1 cellular context compared by ENCODE assay signal in the genomic region with DNA sequence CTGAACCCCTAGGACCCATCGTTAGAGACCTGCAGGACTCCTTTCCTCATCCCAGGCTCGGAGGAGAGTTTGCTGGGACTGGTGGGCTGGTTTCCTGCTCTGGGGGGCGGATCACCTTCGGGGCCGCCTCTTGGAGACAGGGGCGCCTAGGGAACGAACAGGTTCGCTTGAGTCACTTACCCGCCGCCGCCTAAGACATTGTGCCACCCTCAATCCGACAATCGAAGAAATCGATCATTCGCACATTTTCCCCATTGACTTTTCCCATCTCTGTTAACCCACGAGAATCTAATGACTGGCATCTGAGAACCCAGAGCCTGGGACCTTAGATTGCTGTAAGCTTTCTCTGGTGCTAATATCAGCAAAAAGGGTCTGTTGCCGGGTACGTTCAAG.
TF ChIP-seq lines count a peak whose summit lies in the region.

No MANE protein-coding gene starts in this region.

TF ChIP-seq in GM23338, 12 proteins besides CTCF, POLR2A, EP300 and RAD21 (continued from another document):
- TF ChIP-seq STAT1 (IDR thresholded peaks at IDR 0.05; ENCODE audit: unreplicated experiment) (no peak), EZH2phosphoT487 (IDR thresholded peaks at IDR 0.05; ENCODE audit: unreplicated experiment) (no peak)
- TF ChIP-seq, protein P1, sequence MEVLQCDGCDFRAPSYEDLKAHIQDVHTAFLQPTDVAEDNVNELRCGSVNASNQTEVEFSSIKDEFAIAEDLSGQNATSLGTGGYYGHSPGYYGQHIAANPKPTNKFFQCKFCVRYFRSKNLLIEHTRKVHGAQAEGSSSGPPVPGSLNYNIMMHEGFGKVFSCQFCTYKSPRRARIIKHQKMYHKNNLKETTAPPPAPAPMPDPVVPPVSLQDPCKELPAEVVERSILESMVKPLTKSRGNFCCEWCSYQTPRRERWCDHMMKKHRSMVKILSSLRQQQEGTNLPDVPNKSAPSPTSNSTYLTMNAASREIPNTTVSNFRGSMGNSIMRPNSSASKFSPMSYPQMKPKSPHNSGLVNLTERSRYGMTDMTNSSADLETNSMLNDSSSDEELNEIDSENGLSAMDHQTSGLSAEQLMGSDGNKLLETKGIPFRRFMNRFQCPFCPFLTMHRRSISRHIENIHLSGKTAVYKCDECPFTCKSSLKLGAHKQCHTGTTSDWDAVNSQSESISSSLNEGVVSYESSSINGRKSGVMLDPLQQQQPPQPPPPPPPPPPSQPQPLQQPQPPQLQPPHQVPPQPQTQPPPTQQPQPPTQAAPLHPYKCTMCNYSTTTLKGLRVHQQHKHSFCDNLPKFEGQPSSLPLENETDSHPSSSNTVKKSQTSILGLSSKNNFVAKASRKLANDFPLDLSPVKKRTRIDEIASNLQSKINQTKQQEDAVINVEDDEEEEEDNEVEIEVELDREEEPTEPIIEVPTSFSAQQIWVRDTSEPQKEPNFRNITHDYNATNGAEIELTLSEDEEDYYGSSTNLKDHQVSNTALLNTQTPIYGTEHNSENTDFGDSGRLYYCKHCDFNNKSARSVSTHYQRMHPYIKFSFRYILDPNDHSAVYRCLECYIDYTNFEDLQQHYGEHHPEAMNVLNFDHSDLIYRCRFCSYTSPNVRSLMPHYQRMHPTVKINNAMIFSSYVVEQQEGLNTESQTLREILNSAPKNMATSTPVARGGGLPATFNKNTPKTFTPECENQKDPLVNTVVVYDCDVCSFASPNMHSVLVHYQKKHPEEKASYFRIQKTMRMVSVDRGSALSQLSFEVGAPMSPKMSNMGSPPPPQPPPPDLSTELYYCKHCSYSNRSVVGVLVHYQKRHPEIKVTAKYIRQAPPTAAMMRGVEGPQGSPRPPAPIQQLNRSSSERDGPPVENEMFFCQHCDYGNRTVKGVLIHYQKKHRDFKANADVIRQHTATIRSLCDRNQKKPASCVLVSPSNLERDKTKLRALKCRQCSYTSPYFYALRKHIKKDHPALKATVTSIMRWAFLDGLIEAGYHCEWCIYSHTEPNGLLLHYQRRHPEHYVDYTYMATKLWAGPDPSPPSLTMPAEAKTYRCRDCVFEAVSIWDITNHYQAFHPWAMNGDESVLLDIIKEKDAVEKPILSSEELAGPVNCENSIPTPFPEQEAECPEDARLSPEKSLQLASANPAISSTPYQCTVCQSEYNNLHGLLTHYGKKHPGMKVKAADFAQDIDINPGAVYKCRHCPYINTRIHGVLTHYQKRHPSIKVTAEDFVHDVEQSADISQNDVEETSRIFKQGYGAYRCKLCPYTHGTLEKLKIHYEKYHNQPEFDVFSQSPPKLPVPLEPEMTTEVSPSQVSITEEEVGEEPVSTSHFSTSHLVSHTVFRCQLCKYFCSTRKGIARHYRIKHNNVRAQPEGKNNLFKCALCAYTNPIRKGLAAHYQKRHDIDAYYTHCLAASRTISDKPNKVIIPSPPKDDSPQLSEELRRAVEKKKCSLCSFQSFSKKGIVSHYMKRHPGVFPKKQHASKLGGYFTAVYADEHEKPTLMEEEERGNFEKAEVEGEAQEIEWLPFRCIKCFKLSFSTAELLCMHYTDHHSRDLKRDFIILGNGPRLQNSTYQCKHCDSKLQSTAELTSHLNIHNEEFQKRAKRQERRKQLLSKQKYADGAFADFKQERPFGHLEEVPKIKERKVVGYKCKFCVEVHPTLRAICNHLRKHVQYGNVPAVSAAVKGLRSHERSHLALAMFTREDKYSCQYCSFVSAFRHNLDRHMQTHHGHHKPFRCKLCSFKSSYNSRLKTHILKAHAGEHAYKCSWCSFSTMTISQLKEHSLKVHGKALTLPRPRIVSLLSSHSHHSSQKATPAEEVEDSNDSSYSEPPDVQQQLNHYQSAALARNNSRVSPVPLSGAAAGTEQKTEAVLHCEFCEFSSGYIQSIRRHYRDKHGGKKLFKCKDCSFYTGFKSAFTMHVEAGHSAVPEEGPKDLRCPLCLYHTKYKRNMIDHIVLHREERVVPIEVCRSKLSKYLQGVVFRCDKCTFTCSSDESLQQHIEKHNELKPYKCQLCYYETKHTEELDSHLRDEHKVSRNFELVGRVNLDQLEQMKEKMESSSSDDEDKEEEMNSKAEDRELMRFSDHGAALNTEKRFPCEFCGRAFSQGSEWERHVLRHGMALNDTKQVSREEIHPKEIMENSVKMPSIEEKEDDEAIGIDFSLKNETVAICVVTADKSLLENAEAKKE (CRISPR knock-in tag; IDR thresholded peaks at IDR 0.05), result no peak
